28 cellular contexts compared by ENCODE assay signal in the genomic region with DNA sequence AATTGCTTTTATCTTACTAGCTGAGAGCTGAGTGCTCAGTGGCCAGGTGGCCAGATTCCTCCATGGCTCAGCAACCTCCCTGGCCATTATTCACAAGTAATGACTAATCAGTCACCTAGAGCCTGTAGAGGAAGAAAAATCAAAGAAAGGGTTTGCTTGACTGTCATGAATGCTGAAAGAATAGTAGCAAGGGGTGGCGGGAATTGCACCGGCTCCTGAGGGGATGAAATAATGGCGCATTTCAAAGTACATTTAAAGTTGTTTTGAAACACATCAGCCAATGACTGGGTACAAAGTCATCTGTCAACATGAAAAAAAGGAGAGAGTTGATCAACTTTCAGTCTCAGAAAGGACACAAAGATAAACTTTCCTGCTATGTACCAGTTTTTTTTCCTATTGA.
"Had no signal": no experiment of that assay in that cellular context is flagged by ENCODE, and none has a peak within 500 bp of the region (broad histone marks: within the 10 kb centered on the region; RNA-seq: fewer than 3 reads in every experiment).

No MANE protein-coding gene starts in this region.

- FAIRE-seq: astrocyte, colon, endothelial cell of umbilical vein, keratinocyte, TTC549 had no signal

- H3K4me1 ChIP-seq: gastroesophageal sphincter, psoas muscle, suprapubic skin, tibial nerve, uterus had no signal

- H3K4me1 Mint-ChIP-seq: central memory CD8-positive, alpha-beta T cell; stimulated activated effector memory CD8-positive, alpha-beta T cell treated with anti-CD3 and anti-CD28 coated beads, Interleukin-12 subunit alpha, Interleukin-12 subunit beta, amount 100 ng/mL, for 72 hours had no signal

- H3K4me3 ChIP-seq: esophagus squamous epithelium, gastroesophageal sphincter, heart left ventricle, ovary, psoas muscle, stomach, suprapubic skin, tibial nerve, uterus had no signal

- DNase-seq: activated naive CD4-positive, alpha-beta T cell; activated T-cell treated with anti-CD3 and anti-CD28 coated beads, Interleukin-2, amount 50 U/mL, for 1 hour; effector memory CD4-positive, alpha-beta T cell; esophagus squamous epithelium; heart left ventricle; left ventricle myocardium superior; psoas muscle; right cardiac atrium; stimulated activated CD4-positive, alpha-beta T cell treated with anti-CD3 and anti-CD28 coated beads, Interleukin-12 subunit alpha, Interleukin-12 subunit beta, amount 100 ng/mL, for 4 hours; stomach; T-helper 1 cell; uterus had no signal

- H3K27ac ChIP-seq: esophagus squamous epithelium, gastroesophageal sphincter, heart left ventricle, neutrophil, ovary, psoas muscle, stomach, suprapubic skin, tibial nerve, uterus had no signal

- H3K36me3 ChIP-seq: esophagus squamous epithelium, gastroesophageal sphincter, heart left ventricle, neutrophil, ovary, suprapubic skin, uterus had no signal

- H3K27ac Mint-ChIP-seq: activated naive CD8-positive, alpha-beta T cell; activated T-helper 2 cell treated with anti-CD3 and anti-CD28 coated beads, Interferon-gamma antibody, Interleukin-2, Interleukin-4, amounts not matched to agents 10 μg/mL and 5 μg/mL and 100 μg/mL, durations not matched to agents 14 hours and 24 hours and 36 hours; natural killer cell treated with Interleukin-12 subunit alpha and Interleukin-12 subunit beta and Interleukin-15 and Interleukin-18, amount 100 ng/mL, for 72 hours; stimulated activated effector memory CD8-positive, alpha-beta T cell treated with anti-CD3 and anti-CD28 coated beads, Interleukin-12 subunit alpha, Interleukin-12 subunit beta, amount 100 ng/mL, for 72 hours; WTC11 had no signal

- H3K4me3 Mint-ChIP-seq: activated naive CD8-positive, alpha-beta T cell; central memory CD8-positive, alpha-beta T cell; natural killer cell treated with Interleukin-12 subunit alpha and Interleukin-12 subunit beta and Interleukin-15 and Interleukin-18, amount 100 ng/mL, for 72 hours; stimulated activated effector memory CD8-positive, alpha-beta T cell treated with anti-CD3 and anti-CD28 coated beads, Interleukin-12 subunit alpha, Interleukin-12 subunit beta, amount 100 ng/mL, for 72 hours; WTC11 had no signal

- H3K9me3 Mint-ChIP-seq: activated T-helper 2 cell treated with anti-CD3 and anti-CD28 coated beads, Interferon-gamma antibody, Interleukin-2, Interleukin-4, amounts not matched to agents 10 μg/mL and 5 μg/mL and 100 μg/mL, durations not matched to agents 14 hours and 24 hours and 36 hours; central memory CD8-positive, alpha-beta T cell; natural killer cell treated with Interleukin-12 subunit alpha and Interleukin-12 subunit beta and Interleukin-15 and Interleukin-18, amount 100 ng/mL, for 72 hours; stimulated activated effector memory CD8-positive, alpha-beta T cell treated with anti-CD3 and anti-CD28 coated beads, Interleukin-12 subunit alpha, Interleukin-12 subunit beta, amount 100 ng/mL, for 72 hours; WTC11 had no signal

- H3K9me3 ChIP-seq: esophagus squamous epithelium, gastroesophageal sphincter, heart left ventricle, neutrophil, ovary, psoas muscle, stomach, suprapubic skin, tibial nerve, uterus had no signal

- H3K27me3 Mint-ChIP-seq: activated naive CD8-positive, alpha-beta T cell; central memory CD8-positive, alpha-beta T cell had no signal

- H3K36me3 Mint-ChIP-seq: natural killer cell treated with Interleukin-12 subunit alpha and Interleukin-12 subunit beta and Interleukin-15 and Interleukin-18, amount 100 ng/mL, for 72 hours; stimulated activated effector memory CD8-positive, alpha-beta T cell treated with anti-CD3 and anti-CD28 coated beads, Interleukin-12 subunit alpha, Interleukin-12 subunit beta, amount 100 ng/mL, for 72 hours; WTC11 had no signal

- H3K27me3 ChIP-seq: esophagus squamous epithelium, gastroesophageal sphincter, heart left ventricle, neutrophil, ovary, stomach, suprapubic skin, tibial nerve, uterus had no signal
